Comparison of ENCODE assay signal across 8 cellular contexts in the genomic region with DNA sequence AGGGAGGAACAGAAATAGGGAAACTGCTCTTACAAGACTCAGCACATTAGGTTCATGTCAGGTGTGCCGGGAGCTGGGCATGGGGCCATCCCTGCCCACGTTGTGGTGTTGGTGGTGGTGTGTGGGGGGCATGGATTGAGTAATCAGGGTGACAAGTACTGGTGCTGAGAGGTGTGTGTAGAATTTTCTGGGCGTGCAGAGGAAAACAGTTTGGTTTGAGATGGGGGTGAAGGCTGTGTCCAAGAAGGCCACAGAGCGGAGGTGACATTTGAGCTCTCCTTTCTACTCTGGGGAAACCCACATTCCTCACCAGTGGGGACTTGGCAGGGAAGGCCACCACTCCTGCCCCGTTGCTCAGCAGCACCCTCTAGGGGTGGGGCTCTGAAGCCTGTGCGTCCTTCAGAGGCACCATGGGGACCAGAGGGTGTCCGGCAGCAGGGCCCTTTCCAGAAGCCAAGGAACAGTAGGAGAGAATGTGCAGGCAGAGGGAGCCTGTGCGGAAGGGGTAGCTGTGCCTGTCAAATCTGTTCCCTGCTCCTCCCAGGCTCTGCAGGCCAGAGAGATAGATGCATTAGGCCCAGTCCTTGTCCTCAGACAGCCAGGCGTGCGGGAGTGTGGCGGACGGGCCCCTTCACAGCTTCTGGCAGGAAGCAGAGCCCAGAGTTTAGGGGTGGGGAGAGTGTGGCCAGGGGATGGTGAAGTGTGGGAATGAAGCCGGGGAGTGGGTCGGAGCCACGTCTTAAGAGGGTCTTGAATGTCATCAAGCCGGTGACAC. TPM values are rescaled to one million over a fixed set of nuclear protein-coding genes. Genes with fewer than 3 reads are reported as not detected.
DNase-seq lines count a peak whose midpoint lies in the region; ATAC-seq and TF ChIP-seq lines count a peak whose summit lies in the region.

No MANE protein-coding gene starts in this region.

- no peak overlapping the region for H3K4me2 ChIP-seq in PC-3 (ENCODE audit: low read length)

- H3K9ac ChIP-seq in PC-3 (ENCODE audit: low read length) (no peak overlapping the region), endodermal cell (ENCODE audit: extremely low read depth, low read length, poor library complexity, severe bottlenecking) (no peak overlapping the region)

- no peaks in the 10 kb centered on the region for H4K20me1 ChIP-seq in PC-3 (ENCODE audit: low read length)

- H3K9me2 ChIP-seq in PC-3 (replicated peaks; ENCODE audit: low read length), result no peaks in the 10 kb centered on the region

- POLR2A ChIA-PET in PC-3 (lab: Charles Lee; ENCODE audit: unreplicated experiment), result interaction anchor here (0.6 kb wide), 1 partner anchor 17 kb away, joined by 15 read pairs; no protein-coding TSS in a partner anchor

- no peaks in the 10 kb centered on the region for H3K27me3 Mint-ChIP-seq in endodermal cell (ENCODE audit: insufficient read depth)

- TF ChIP-seq CTCF in PC-3 (conservative IDR thresholded peaks at IDR 0.05; ENCODE audit: low read depth, low read length) (peak; percentile 69), endodermal cell (conservative IDR thresholded peaks at IDR 0.05) (peak; percentile 80), spleen (IDR thresholded peaks at IDR 0.05 in 8 of 11, conservative IDR thresholded peaks at IDR 0.05 in 3 of 11) (peak in 8 of 11 experiments; percentile 26 to 61 (median 46))

- H3K4me1 Mint-ChIP-seq in endodermal cell, result peaks cover 51% of the 10 kb centered on the region

- WGBS in endodermal cell (ENCODE audit: insufficient coverage in 1 of 2, insufficient read length in 1 of 2), 2 experiments, result 95 to 96% methylated on average over 12 to 16 of the region's 16 CpGs
- WGBS in spleen, 5 donors, result 68 to 81% (median 73%) methylated on average over 16 of the region's 16 CpGs

- DNase-seq in GF-D8 (lab: John Stamatoyannopoulos, UW), result peak; percentile 44
- DNase-seq in PC-3, result peak; percentile 15
- no peak for DNase-seq in endodermal cell
- DNase-seq in spleen, result no peak
- no peak for DNase-seq in NCI-H2171 (lab: John Stamatoyannopoulos, UW)
- DNase-seq in anterior cingulate cortex (lab: John Stamatoyannopoulos, UW), result no peak
- no peak for DNase-seq in NCI-H146 treated with DMSO at 0.1 percent for 48 hours (lab: John Stamatoyannopoulos, UW; ENCODE audit: unreplicated experiment)

- no peaks in the 10 kb centered on the region for H3K9me3 Mint-ChIP-seq in endodermal cell

- no peaks in the 10 kb centered on the region for H3F3A ChIP-seq in PC-3 (ENCODE audit: low read length, unreplicated experiment)

- ATAC-seq in PC-3 (no peak; the same call in 1 of the 2 replicates), GM21515 (IDR thresholded peaks at IDR 0.05; ENCODE audit: unreplicated experiment) (no peak)

- intact Hi-C loops in PC-3 (cut with micrococcal nuclease) (no loop called here), spleen (cut with DNase I; ENCODE audit: low total_unique reads) (no loop called here)

- no peak overlapping the region for H3K27ac ChIP-seq in PC-3 (ENCODE audit: low read length)
- H3K27ac ChIP-seq in endodermal cell (ENCODE audit: low read depth, low read length), result no peak overlapping the region
- H3K27ac ChIP-seq in spleen, result peak overlapping the region; percentile 19 to 77 (median 67)

- H3K27ac Mint-ChIP-seq in endodermal cell, result peak overlapping the region; percentile 52

- 0 out of 2 replicates have a peak, but pooled peaks cover 8% of the 10 kb centered on the region for H3K79me2 ChIP-seq in PC-3 (ENCODE audit: low read length)

- no peaks in the 10 kb centered on the region for H3K36me3 ChIP-seq in PC-3 (ENCODE audit: low read depth, low read length)
- H3K36me3 ChIP-seq in endodermal cell (ENCODE audit: control insufficient read depth, insufficient read depth, low read length), result no peaks in the 10 kb centered on the region
- H3K36me3 ChIP-seq in spleen, result no peaks in the 10 kb centered on the region

- no TSS peak for BruUV-seq in PC-3 (replicated peaks; lab: Mats Ljungman, UMichigan)

- H3K4me1 ChIP-seq in PC-3 (ENCODE audit: insufficient read depth, low read length) (peaks cover 13% of the 10 kb centered on the region), endodermal cell (ENCODE audit: control insufficient read depth, insufficient read depth, low read length) (peaks cover 17% of the 10 kb centered on the region), spleen (peaks cover 42 to 100% (median 87%) of the 10 kb centered on the region in 6 donors)

- no peak overlapping the region for H3K4me3 Mint-ChIP-seq in endodermal cell

- H3K36me3 Mint-ChIP-seq in endodermal cell (ENCODE audit: low read depth), result no peaks in the 10 kb centered on the region

- no peak for TF ChIP-seq POLR2A in spleen (IDR thresholded peaks at IDR 0.05)

- no peak overlapping the region for H2AFZ ChIP-seq in PC-3 (ENCODE audit: low read length)

- CTCF ChIA-PET in PC-3 (lab: Charles Lee), result no interaction called here

- H3K27me3 ChIP-seq in PC-3 (ENCODE audit: low read length) (no peaks in the 10 kb centered on the region), endodermal cell (ENCODE audit: control insufficient read depth, insufficient read depth, low read length, poor library complexity, severe bottlenecking) (no peaks in the 10 kb centered on the region), spleen (replicated peaks in 1 of 7) (no peaks in the 10 kb centered on the region)

- no peak overlapping the region for H3K4me3 ChIP-seq in PC-3 (ENCODE audit: low read length)
- H3K4me3 ChIP-seq in endodermal cell (ENCODE audit: low read length), result no peak overlapping the region
- H3K4me3 ChIP-seq in spleen, result no peak overlapping the region

- H3K9me3 ChIP-seq in PC-3 (ENCODE audit: low read length) (no peaks in the 10 kb centered on the region), endodermal cell (ENCODE audit: control insufficient read depth, low read length) (no peaks in the 10 kb centered on the region), spleen (no peaks in the 10 kb centered on the region)

RNA-seq across cellular contexts. Expression of gene GSE1, which starts 48.7 kb away (rescaled TPM):
- total RNA-seq in PC-3 (2014; rRNA removed) (38.4 and 60.8 TPM in 2 replicates), endodermal cell (100 to 1,000 TPM; 108 to 128 TPM), spleen (100 to 1,000 TPM in 1 of 7 donors, 10 to 100 TPM in 6; 79.8 to 121 (median 91.4) TPM)
- 55.0 TPM for polyA plus RNA-seq in endodermal cell (2013, experiment 1 of 2)
- polyA plus RNA-seq in endodermal cell (2013, experiment 2 of 2), result 54.2 TPM
- polyA plus RNA-seq in spleen, result 10 to 100 TPM in 1 of 3 donors, 1 to 10 TPM in 2; 7.4 to 23.2 (median 9.2) TPM

Comparison
In these comparisons a context has a peak if more than half of its experiments do, and no peak if none do; other contexts are left out.
1. DNase-seq: peak in GF-D8 (single experiment) and PC-3 (single experiment); none in endodermal cell (single experiment), spleen (single experiment), NCI-H2171 (single experiment), anterior cingulate cortex (0 of 58) and NCI-H146 treated with DMSO at 0.1 percent for 48 hours (single experiment).
2. H3K27ac ChIP-seq: peak in spleen (8 of 8); none in PC-3 (single experiment) and endodermal cell (single experiment).
3. Peak in every context shown above with its lines, with median percentiles within 50 percentile points of each other: CTCF ChIP-seq.